10 cellular contexts compared by ENCODE assay signal in genomic region chr4:85777908-85778808, GRCh38.
A peak's percentile ranks its signal among the peaks of the same experiment; 100 is the strongest.
DNase-seq lines count a peak whose midpoint lies in the region; ATAC-seq, FAIRE-seq and TF ChIP-seq lines count a peak whose summit lies in the region.
"Had no signal": no experiment of that assay in that cellular context is flagged by ENCODE, and none has a peak within 500 bp of the region (broad histone marks: within the 10 kb centered on the region; RNA-seq: fewer than 3 reads in every experiment).

No MANE protein-coding gene starts in this region.

- ATAC-seq in GM21786 (IDR thresholded peaks at IDR 0.05; ENCODE audit: unreplicated experiment) (peak; percentile 73), heart right ventricle (peak in 4 of 8 donors; percentile 3 to 26 (median 22)), upper lobe of left lung (ENCODE audit: low FRiP score in 2 of 2) (peak in 1 of 2 donors; percentile 47)

- H3K27ac ChIP-seq in heart right ventricle (peak overlapping the region; percentile 2 to 81 (median 64)), upper lobe of left lung (peak overlapping the region; percentile 40 to 57 (median 48))

- H3K36me3 Mint-ChIP-seq in activated T-helper 1 cell treated with anti-CD3 and anti-CD28 coated beads, Interleukin-12 subunit alpha, Interleukin-12 subunit beta, Interleukin-2, Interleukin-4 antibody, amounts not matched to agents 30 ng/mL and 10 ng/mL and 1 ng/mL, durations not matched to agents 14 hours and 24 hours and 36 hours (ENCODE audit: low read depth) = no peaks in the 10 kb centered on the region

- H3K36me3 ChIP-seq in heart right ventricle (no peaks in the 10 kb centered on the region), upper lobe of left lung (no peaks in the 10 kb centered on the region)

- H3K4me1 ChIP-seq in heart right ventricle (peaks cover 0 to 72% (median 51%) of the 10 kb centered on the region in 9 donors), upper lobe of left lung (peaks cover 0 to 6% (median under 1%) of the 10 kb centered on the region in 4 donors)

- H3K4me1 Mint-ChIP-seq in activated T-helper 1 cell treated with anti-CD3 and anti-CD28 coated beads, Interleukin-12 subunit alpha, Interleukin-12 subunit beta, Interleukin-2, Interleukin-4 antibody, amounts not matched to agents 30 ng/mL and 10 ng/mL and 1 ng/mL, durations not matched to agents 14 hours and 24 hours and 36 hours (ENCODE audit: low read depth) = no peaks in the 10 kb centered on the region

- intact Hi-C loops in heart right ventricle (cut with DNase I) = no loop called here
- intact Hi-C loops in activated T-helper 1 cell treated with anti-CD3 and anti-CD28 coated beads, Interleukin-12 subunit alpha, Interleukin-12 subunit beta, Interleukin-2, Interleukin-4 antibody, amounts not matched to agents 30 ng/mL and 10 ng/mL and 1 ng/mL, durations not matched to agents 14 hours and 24 hours and 36 hours (cut with micrococcal nuclease) = no loop called here

- no peaks in the 10 kb centered on the region for H3K27me3 ChIP-seq in heart right ventricle
- H3K27me3 ChIP-seq in upper lobe of left lung = no peaks in the 10 kb centered on the region

- no peak overlapping the region for H3K4me3 Mint-ChIP-seq in activated T-helper 1 cell treated with anti-CD3 and anti-CD28 coated beads, Interleukin-12 subunit alpha, Interleukin-12 subunit beta, Interleukin-2, Interleukin-4 antibody, amounts not matched to agents 30 ng/mL and 10 ng/mL and 1 ng/mL, durations not matched to agents 14 hours and 24 hours and 36 hours

- peak; percentile 76 for FAIRE-seq in G401.6 (lab: Jason Lieb, UNC)
- FAIRE-seq: bronchial epithelial cell had no signal

- DNase-seq in MV-4-11 (lab: John Stamatoyannopoulos, UW) (peak; percentile 9), heart right ventricle (no peak), upper lobe of left lung (no peak), NCI-H1694 treated with DMSO at 0.1 percent for 48 hours (lab: John Stamatoyannopoulos, UW) (no peak)
- DNase-seq in activated T-helper 1 cell treated with anti-CD3 and anti-CD28 coated beads, Interleukin-12 subunit alpha, Interleukin-12 subunit beta, Interleukin-2, Interleukin-4 antibody, amounts not matched to agents 30 ng/mL and 10 ng/mL and 1 ng/mL, durations not matched to agents 14 hours and 24 hours and 36 hours (ENCODE audit: low spot score) = no peak
- no peak for DNase-seq in activated CD4-positive, alpha-beta T cell treated with anti-CD3 and anti-CD28 coated beads, Interleukin-2, amount 50 U/mL, for 4 hours

- TF ChIP-seq EP300 in upper lobe of left lung (IDR thresholded peaks at IDR 0.05) = no peak

- H3K27me3 Mint-ChIP-seq in activated T-helper 1 cell treated with anti-CD3 and anti-CD28 coated beads, Interleukin-12 subunit alpha, Interleukin-12 subunit beta, Interleukin-2, Interleukin-4 antibody, amounts not matched to agents 30 ng/mL and 10 ng/mL and 1 ng/mL, durations not matched to agents 14 hours and 24 hours and 36 hours (ENCODE audit: insufficient read depth) = no peaks in the 10 kb centered on the region
- H3K27me3 Mint-ChIP-seq: stimulated activated naive CD8-positive, alpha-beta T cell treated with anti-CD3 and anti-CD28 coated beads, Interleukin-15, Interleukin-2, amounts not matched to agents 100 ng/mL and 50 ng/mL, for 24 hours had no signal

- H3K9me3 ChIP-seq in heart right ventricle (no peaks in the 10 kb centered on the region), upper lobe of left lung (no peaks in the 10 kb centered on the region)

- TF ChIP-seq CTCF in heart right ventricle (IDR thresholded peaks at IDR 0.05) = no peak
- TF ChIP-seq CTCF in upper lobe of left lung (IDR thresholded peaks at IDR 0.05) = no peak

- TF ChIP-seq POLR2A in upper lobe of left lung (IDR thresholded peaks at IDR 0.05) = no peak

- H3K4me3 ChIP-seq in heart right ventricle = peak overlapping the region in 9 of 10 donors; percentile 16 to 53 (median 44)
- peak overlapping the region in 3 of 4 donors; percentile 1 to 29 (median 12) for H3K4me3 ChIP-seq in upper lobe of left lung

- 44% methylated on average over 3 of the region's 3 CpGs for WGBS in heart right ventricle, 2 donors
- 51 to 53% methylated on average over 3 of the region's 3 CpGs for WGBS in upper lobe of left lung, 2 donors

- no peak overlapping the region for H3K27ac Mint-ChIP-seq in activated T-helper 1 cell treated with anti-CD3 and anti-CD28 coated beads, Interleukin-12 subunit alpha, Interleukin-12 subunit beta, Interleukin-2, Interleukin-4 antibody, amounts not matched to agents 30 ng/mL and 10 ng/mL and 1 ng/mL, durations not matched to agents 14 hours and 24 hours and 36 hours
- H3K27ac Mint-ChIP-seq: stimulated activated naive CD8-positive, alpha-beta T cell treated with anti-CD3 and anti-CD28 coated beads, Interleukin-15, Interleukin-2, amounts not matched to agents 100 ng/mL and 50 ng/mL, for 24 hours had no signal

- no peaks in the 10 kb centered on the region for H3K9me3 Mint-ChIP-seq in activated T-helper 1 cell treated with anti-CD3 and anti-CD28 coated beads, Interleukin-12 subunit alpha, Interleukin-12 subunit beta, Interleukin-2, Interleukin-4 antibody, amounts not matched to agents 30 ng/mL and 10 ng/mL and 1 ng/mL, durations not matched to agents 14 hours and 24 hours and 36 hours
